ENCODE assay signal across 8 cellular contexts in the genomic region with DNA sequence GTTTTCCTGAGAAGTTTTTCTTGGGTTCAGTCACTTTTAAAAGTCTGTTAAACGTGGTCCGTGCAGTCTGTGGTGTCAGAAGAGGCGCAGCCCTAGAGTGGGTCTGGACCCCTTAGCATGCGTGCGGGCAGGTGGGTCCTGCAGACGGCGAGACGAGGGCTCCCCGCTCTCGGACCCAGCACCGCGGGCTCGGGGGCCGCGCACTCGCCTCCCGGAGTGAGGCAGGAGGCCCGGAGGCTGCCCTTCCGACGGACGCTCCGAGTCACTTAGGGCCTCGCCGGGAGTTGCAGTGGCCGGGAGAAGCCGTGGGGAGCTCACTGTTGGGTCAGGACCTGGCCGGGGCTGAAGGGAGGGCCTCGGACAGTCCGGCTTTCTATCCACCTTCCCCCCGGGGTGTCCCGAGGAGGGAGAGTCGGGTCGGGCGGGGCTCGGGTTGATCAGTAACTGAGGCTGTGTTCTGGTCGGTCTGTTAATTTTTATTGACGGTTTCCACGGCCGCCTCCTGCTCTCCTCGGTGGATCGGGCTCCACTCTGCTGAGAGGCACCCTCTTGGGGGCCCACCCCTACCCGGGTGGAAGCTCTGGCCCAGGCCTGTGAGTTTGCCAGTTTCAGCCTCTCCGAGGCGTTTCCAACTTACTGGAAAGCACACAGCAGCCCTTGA. TPM values are rescaled to one million over a fixed set of nuclear protein-coding genes. Genes with fewer than 3 reads are reported as not detected.
DNase-seq lines count a peak whose midpoint lies in the region; TF ChIP-seq lines count a peak whose summit lies in the region.

No MANE protein-coding gene starts in this region.

- H3K4me1 ChIP-seq in mononuclear cell (ENCODE audit: insufficient read depth, low read length) = peaks cover 57% of the 10 kb centered on the region

- peak overlapping the region; percentile 85 to 94 for H3K4me3 ChIP-seq in cardiac fibroblast (replicated peaks in 1 of 2; ENCODE audit: low read depth in 2 of 2, low read length in 2 of 2)
- peak overlapping the region; percentile 78 for H3K4me3 ChIP-seq in mononuclear cell (ENCODE audit: low read length)

- no peaks in the 10 kb centered on the region for H3K9me3 ChIP-seq in mononuclear cell (ENCODE audit: low read depth, low read length)

- no peak for TF ChIP-seq CTCF in cardiac fibroblast (IDR thresholded peaks at IDR 0.05; ENCODE audit: low read depth, low read length)

- H3K27me3 ChIP-seq in mononuclear cell (ENCODE audit: insufficient read depth, low read length) = no peaks in the 10 kb centered on the region

- peak; percentile 20 for DNase-seq in AG20443 (ENCODE audit: low spot score)
- peak; percentile 85 for DNase-seq in HuH-7.5 (ENCODE audit: low spot score)
- peak in 1 of 2 donors; percentile 49 for DNase-seq in cardiac fibroblast (ENCODE audit: low read depth in 2 of 2)
- DNase-seq in GM19238 (ENCODE audit: insufficient read length, low spot score) = no peak
- DNase-seq in NCI-H510A treated with DMSO at 0.1 percent for 48 hours (lab: John Stamatoyannopoulos, UW) = no peak
- DNase-seq in Ammon's horn (ENCODE audit: low spot score) = no peak
- no peak for DNase-seq in stimulated activated naive CD4-positive, alpha-beta T cell treated with Interleukin-2 at 50 U/mL for 16 hours (lab: John Stamatoyannopoulos, UW)

RNA-seq across cellular contexts. Expression of a gene that starts 1.3 kb away (rescaled TPM):
- 109 TPM for total RNA-seq in mononuclear cell

RNA-seq across cellular contexts. Expression of a gene that starts 23.2 kb away (rescaled TPM):
- not detected for total RNA-seq in mononuclear cell

RNA-seq across cellular contexts. Expression of a gene that starts 29.1 kb away (rescaled TPM):
- total RNA-seq in mononuclear cell = 0.31 TPM

RNA-seq across cellular contexts. Expression of a gene that starts 42.3 kb away (rescaled TPM):
- 0.31 TPM for total RNA-seq in mononuclear cell

RNA-seq across cellular contexts. Expression of a gene that starts 47.6 kb away (rescaled TPM):
- not detected for total RNA-seq in mononuclear cell

Comparison
In these comparisons a context has a peak if more than half of its experiments do, and no peak if none do; other contexts are left out.
1. DNase-seq: peak in AG20443 (single experiment) and HuH-7.5 (single experiment); none in GM19238 (single experiment), NCI-H510A treated with DMSO at 0.1 percent for 48 hours (single experiment), Ammon's horn (single experiment) and stimulated activated naive CD4-positive, alpha-beta T cell treated with Interleukin-2 at 50 U/mL for 16 hours (single experiment).